Comparison of ENCODE assay signal across 15 cellular contexts in the genomic region with DNA sequence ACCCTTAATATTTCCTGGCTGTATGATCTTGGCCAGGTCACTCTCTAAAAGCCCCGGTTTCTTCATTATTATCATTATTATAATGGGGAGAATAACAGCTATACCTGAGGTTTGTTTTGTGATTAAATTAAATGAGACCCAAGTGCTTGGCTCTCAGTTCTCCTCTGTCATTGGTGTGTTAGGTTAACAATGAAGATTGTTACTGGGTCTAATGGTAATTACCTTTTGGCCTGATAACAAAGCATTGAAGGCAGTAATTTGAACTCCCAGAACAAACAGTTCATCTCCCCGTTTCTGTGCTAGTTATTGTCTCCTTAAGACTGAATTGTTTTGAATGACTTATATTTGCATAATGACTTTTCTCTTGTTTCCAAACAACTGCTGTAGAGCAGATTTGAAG. TPM values are rescaled to one million over a fixed set of nuclear protein-coding genes. Genes with fewer than 3 reads are reported as not detected.
DNase-seq lines count a peak whose midpoint lies in the region; ATAC-seq and TF ChIP-seq lines count a peak whose summit lies in the region.
"Had no signal": no experiment of that assay in that cellular context is flagged by ENCODE, and none has a peak within 500 bp of the region (broad histone marks: within the 10 kb centered on the region; RNA-seq: fewer than 3 reads in every experiment).

No MANE protein-coding gene starts in this region.

- peaks cover 15% of the 10 kb centered on the region for H3F3A ChIP-seq in neural progenitor cell (ENCODE audit: low read depth)

- peak overlapping the region; percentile 33 for H3K4me2 ChIP-seq in neural progenitor cell
- H3K4me2 ChIP-seq: PC-9 had no signal

- no peaks in the 10 kb centered on the region for H3K4me1 Mint-ChIP-seq in neural progenitor cell
- H3K4me1 Mint-ChIP-seq: B cell had no signal

- no peaks in the 10 kb centered on the region for H3K27me3 ChIP-seq in neural progenitor cell

- peaks cover 12% of the 10 kb centered on the region for H3K4me1 ChIP-seq in neural progenitor cell

- DNase-seq in NCI-H1105 treated with DMSO at 0.1 percent for 48 hours (lab: John Stamatoyannopoulos, UW), result peak; percentile 52
- DNase-seq in NCI-H1930 (lab: John Stamatoyannopoulos, UW), result peak; percentile 50 to 69
- DNase-seq in NCI-H748 treated with DMSO at 0.1 percent for 48 hours (lab: John Stamatoyannopoulos, UW), result peak; percentile 64
- DNase-seq in neural progenitor cell (ENCODE audit: low spot score), result peak; percentile 29
- no peak for DNase-seq in DMS53 (lab: John Stamatoyannopoulos, UW)
- no peak for DNase-seq in activated CD8-positive, alpha-beta memory T cell treated with anti-CD3 and anti-CD28 coated beads, Interleukin-2, amount 50 U/mL, for 4 hours
- DNase-seq: CD4-positive, CD25-positive, alpha-beta regulatory T cell; NCI-H187; NCI-H2227 treated with DMSO at 0.1 percent for 48 hours; NCI-H524; PC-9; SW 1271 had no signal

- H3K27ac ChIP-seq in neural progenitor cell, result peak overlapping the region; percentile 46
- H3K27ac ChIP-seq: PC-9 had no signal

- H4K20me1 ChIP-seq in neural progenitor cell (ENCODE audit: low read depth), result no peaks in the 10 kb centered on the region

- H3K27ac Mint-ChIP-seq in neural progenitor cell, result no peak overlapping the region
- H3K27ac Mint-ChIP-seq: B cell; CD4-positive, CD25-positive, alpha-beta regulatory T cell had no signal

- no peak for ATAC-seq in HG03432 (IDR thresholded peaks at IDR 0.05; ENCODE audit: unreplicated experiment)
- ATAC-seq: K562 had no signal

- no peaks in the 10 kb centered on the region for H3K79me2 ChIP-seq in neural progenitor cell (ENCODE audit: low read depth)

- H3K9ac ChIP-seq in neural progenitor cell, result no peak overlapping the region

- no peak overlapping the region for H2AFZ ChIP-seq in neural progenitor cell (replicated peaks)
- H2AFZ ChIP-seq: PC-9 had no signal

- H3K36me3 ChIP-seq in neural progenitor cell, result no peaks in the 10 kb centered on the region

- H3K36me3 Mint-ChIP-seq in neural progenitor cell, result no peaks in the 10 kb centered on the region

- no peak overlapping the region for H3K4me3 ChIP-seq in neural progenitor cell
- H3K4me3 ChIP-seq: K562, PC-9 had no signal

- TF ChIP-seq CTCF in neural progenitor cell (IDR thresholded peaks at IDR 0.05), result no peak

- H3K4me3 Mint-ChIP-seq in neural progenitor cell, result no peak overlapping the region
- H3K4me3 Mint-ChIP-seq: B cell; CD4-positive, CD25-positive, alpha-beta regulatory T cell had no signal

- no peaks in the 10 kb centered on the region for H3K9me3 ChIP-seq in neural progenitor cell (ENCODE audit: low read depth)

- H3K9me3 Mint-ChIP-seq in neural progenitor cell, result no peaks in the 10 kb centered on the region
- H3K9me3 Mint-ChIP-seq: CD4-positive, CD25-positive, alpha-beta regulatory T cell had no signal

- peaks cover 2% of the 10 kb centered on the region for H3K27me3 Mint-ChIP-seq in neural progenitor cell (ENCODE audit: insufficient read depth, low read depth)
- H3K27me3 Mint-ChIP-seq: B cell; CD4-positive, CD25-positive, alpha-beta regulatory T cell had no signal

RNA-seq across cellular contexts. Expression of a gene that starts 6.8 kb away (rescaled TPM):
- 40.1 and 55.1 TPM in 2 replicates for total RNA-seq in neural progenitor cell (ENCODE audit: low replicate concordance)

RNA-seq across cellular contexts. Expression of a gene that starts 57.7 kb away (rescaled TPM):
- total RNA-seq in neural progenitor cell (ENCODE audit: low replicate concordance), result 20.5 and 23.9 TPM in 2 replicates

Comparison
In these comparisons a context has a peak if more than half of its experiments do, and no peak if none do; other contexts are left out.
1. DNase-seq: peak in NCI-H1105 treated with DMSO at 0.1 percent for 48 hours (single experiment), NCI-H1930 (2 of 2), NCI-H748 treated with DMSO at 0.1 percent for 48 hours (single experiment) and neural progenitor cell (single experiment); none in DMS53 (single experiment) and activated CD8-positive, alpha-beta memory T cell treated with anti-CD3 and anti-CD28 coated beads, Interleukin-2, amount 50 U/mL, for 4 hours (single experiment).